1 cellular context compared by ENCODE assay signal in genomic region chr11:76256448-76256847, GRCh38.
A peak's percentile ranks its signal among the peaks of the same experiment; 100 is the strongest.
TF ChIP-seq lines count a peak whose summit lies in the region.

No MANE protein-coding gene starts in this region.

TF ChIP-seq in K562, 482 proteins besides CTCF, POLR2A, EP300 and RAD21 (continued from another document):
- peak in 1 of 2 experiments; percentile 94; a peak in 2 of 4 replicates for TF ChIP-seq UBTF (IDR thresholded peaks at IDR 0.05; ENCODE audit: borderline replicate concordance in 1 of 2, low read depth in 2 of 2, low read length in 2 of 2)
TF ChIP-seq in K562: peak in this region for 3.
